ENCODE assay signal across 8 cellular contexts in the genomic region with DNA sequence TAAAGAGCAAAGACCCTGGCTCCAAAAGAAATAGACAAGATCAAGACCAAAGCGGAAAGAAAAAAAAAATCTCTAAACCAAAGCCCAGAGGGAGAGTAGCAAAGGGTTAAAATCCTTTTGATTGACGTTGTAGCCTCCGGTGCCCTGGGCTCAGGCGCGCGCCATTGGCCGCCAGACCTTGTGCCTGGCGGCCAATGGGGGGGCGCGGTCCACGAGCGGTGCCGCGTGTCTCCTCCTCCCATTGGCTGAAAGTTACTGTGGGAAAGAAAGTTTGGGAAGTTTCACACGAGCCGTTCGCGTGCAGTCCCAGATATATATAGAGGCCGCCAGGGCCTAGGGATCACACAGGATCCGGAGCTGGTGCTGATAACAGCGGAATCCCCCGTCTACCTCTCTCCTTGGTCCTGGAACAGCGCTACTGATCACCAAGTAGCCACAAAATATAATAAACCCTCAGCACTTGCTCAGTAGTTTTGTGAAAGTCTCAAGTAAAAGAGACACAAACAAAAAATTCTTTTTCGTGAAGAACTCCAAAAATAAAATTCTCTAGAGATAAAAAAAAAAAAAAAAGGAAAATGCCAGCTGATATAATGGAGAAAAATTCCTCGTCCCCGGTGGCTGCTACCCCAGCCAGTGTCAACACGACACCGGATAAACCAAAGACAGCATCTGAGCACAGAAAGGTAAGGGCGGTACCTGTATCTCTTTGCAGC. TPM values are rescaled to one million over a fixed set of nuclear protein-coding genes. Genes with fewer than 3 reads are reported as not detected.
DNase-seq lines count a peak whose midpoint lies in the region; ATAC-seq and TF ChIP-seq lines count a peak whose summit lies in the region.

A gene with protein sequence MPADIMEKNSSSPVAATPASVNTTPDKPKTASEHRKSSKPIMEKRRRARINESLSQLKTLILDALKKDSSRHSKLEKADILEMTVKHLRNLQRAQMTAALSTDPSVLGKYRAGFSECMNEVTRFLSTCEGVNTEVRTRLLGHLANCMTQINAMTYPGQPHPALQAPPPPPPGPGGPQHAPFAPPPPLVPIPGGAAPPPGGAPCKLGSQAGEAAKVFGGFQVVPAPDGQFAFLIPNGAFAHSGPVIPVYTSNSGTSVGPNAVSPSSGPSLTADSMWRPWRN (plus strand): TSS at position 343 of the 713 bp plus-strand sequence. CDS start 233 bp downstream, at position 576.

- H3K27ac ChIP-seq in mesodermal cell (ENCODE audit: low read depth, low read length, severe bottlenecking), result peak within 1 kb of the TSS; percentile 99

- DNase-seq in activated T-cell treated with anti-CD3 and anti-CD28 coated beads for 48 hours (ENCODE audit: low read depth), result peak; percentile 50
- no peak for DNase-seq in activated T-cell treated with anti-CD3 and anti-CD28 coated beads for 4 hours
- peak; percentile 50 for DNase-seq in NCI-H524 treated with DMSO at 0.1 percent for 48 hours (lab: John Stamatoyannopoulos, UW)
- DNase-seq in activated CD8-positive, alpha-beta memory T cell treated with anti-CD3 and anti-CD28 coated beads for 24 hours, result peak; percentile 66
- DNase-seq in epithelial cell of proximal tubule (ENCODE audit: low read depth), result no peak
- peak; percentile 41 to 55 for DNase-seq in stimulated activated naive CD8-positive, alpha-beta T cell treated with anti-CD3 and anti-CD28 coated beads, Interleukin-15, amount 100 ng/mL, for 72 hours

- TF ChIP-seq CTCF in epithelial cell of proximal tubule (conservative IDR thresholded peaks at IDR 0.05; ENCODE audit: low read depth, low read length), result no peak

- H3K4me3 ChIP-seq in epithelial cell of proximal tubule (ENCODE audit: low read depth, low read length), result peak within 1 kb of the TSS; percentile 75
- peak within 1 kb of the TSS; percentile 75 for H3K4me3 ChIP-seq in mesodermal cell (ENCODE audit: extremely low read depth, insufficient read depth, low read length, poor library complexity, severe bottlenecking)

- peak; percentile 26 for ATAC-seq in HG03354 (IDR thresholded peaks at IDR 0.05; ENCODE audit: poor library complexity, severe bottlenecking, unreplicated experiment)
- ATAC-seq in stimulated activated naive CD8-positive, alpha-beta T cell treated with anti-CD3 and anti-CD28 coated beads, Interleukin-15, amount 100 ng/mL, for 72 hours, result peak; percentile 19

- H3K4me1 ChIP-seq in mesodermal cell (ENCODE audit: control insufficient read depth, insufficient read depth, low read length, poor library complexity, severe bottlenecking), result peaks cover 38% of the 10 kb centered on the region

- peaks cover 84% of the 10 kb centered on the region for H3K27me3 Mint-ChIP-seq in stimulated activated naive CD8-positive, alpha-beta T cell treated with anti-CD3 and anti-CD28 coated beads, Interleukin-15, amount 100 ng/mL, for 72 hours

- H3K4me3 Mint-ChIP-seq in stimulated activated naive CD8-positive, alpha-beta T cell treated with anti-CD3 and anti-CD28 coated beads, Interleukin-15, amount 100 ng/mL, for 72 hours, result peak within 1 kb of the TSS; percentile 90 to 92

- peaks cover 67% of the 10 kb centered on the region for H3K4me1 Mint-ChIP-seq in stimulated activated naive CD8-positive, alpha-beta T cell treated with anti-CD3 and anti-CD28 coated beads, Interleukin-15, amount 100 ng/mL, for 72 hours

- H3K9me3 ChIP-seq in mesodermal cell (ENCODE audit: control insufficient read depth, low read length), result no peaks in the 10 kb centered on the region

- no peaks in the 10 kb centered on the region for H3K36me3 ChIP-seq in mesodermal cell (ENCODE audit: control insufficient read depth, insufficient read depth, low read length)

- no peaks in the 10 kb centered on the region for H3K9me3 Mint-ChIP-seq in stimulated activated naive CD8-positive, alpha-beta T cell treated with anti-CD3 and anti-CD28 coated beads, Interleukin-15, amount 100 ng/mL, for 72 hours

- H3K27ac Mint-ChIP-seq in stimulated activated naive CD8-positive, alpha-beta T cell treated with anti-CD3 and anti-CD28 coated beads, Interleukin-15, amount 100 ng/mL, for 72 hours, result peak within 1 kb of the TSS; percentile 49 to 87

- WGBS in mesodermal cell (ENCODE audit: insufficient coverage in 2 of 2), 2 experiments, result 0% methylated on average over 20 to 21 of the region's 29 CpGs

RNA-seq across cellular contexts. Expression of the gene that starts here (rescaled TPM):
- total RNA-seq in epithelial cell of proximal tubule, result 17.1 and 55.6 TPM in 2 replicates
- polyA plus RNA-seq in mesodermal cell (2013, experiment 1 of 2), result 86.7 TPM
- polyA plus RNA-seq in mesodermal cell (2013, experiment 2 of 2), result 82.3 TPM

Comparison
In these comparisons a context has a peak if more than half of its experiments do, and no peak if none do; other contexts are left out.
1. DNase-seq: peak in activated T-cell treated with anti-CD3 and anti-CD28 coated beads for 48 hours (single experiment), NCI-H524 treated with DMSO at 0.1 percent for 48 hours (single experiment), activated CD8-positive, alpha-beta memory T cell treated with anti-CD3 and anti-CD28 coated beads for 24 hours (single experiment) and stimulated activated naive CD8-positive, alpha-beta T cell treated with anti-CD3 and anti-CD28 coated beads, Interleukin-15, amount 100 ng/mL, for 72 hours (2 of 2); none in activated T-cell treated with anti-CD3 and anti-CD28 coated beads for 4 hours (single experiment) and epithelial cell of proximal tubule (single experiment).